ENCODE assay signal across 14 cellular contexts in genomic region chr3:139378587-139378986, GRCh38.
DNase-seq lines count a peak whose midpoint lies in the region; ATAC-seq lines count a peak whose summit lies in the region.
"Had no signal": no experiment of that assay in that cellular context is flagged by ENCODE, and none has a peak within 500 bp of the region (broad histone marks: within the 10 kb centered on the region; RNA-seq: fewer than 3 reads in every experiment).

No MANE protein-coding gene starts in this region.

- H3K9ac ChIP-seq in SK-N-MC (ENCODE audit: insufficient read length) = no peak overlapping the region

- H3K9me3 ChIP-seq in SK-N-MC (ENCODE audit: low read depth, low read length) = no peaks in the 10 kb centered on the region
- H3K9me3 ChIP-seq: gastrocnemius medialis, MG63, prostate gland had no signal

- H3K36me3 ChIP-seq in SK-N-MC (ENCODE audit: insufficient read depth, low read length) = peaks cover 82% of the 10 kb centered on the region

- no peak overlapping the region for H3K4me3 ChIP-seq in SK-N-MC
- H3K4me3 ChIP-seq: gastrocnemius medialis, MG63, prostate gland had no signal

- H3K27ac ChIP-seq in SK-N-MC = 0 out of 2 replicates have a peak overlapping the region, but pooled peaks have one; percentile 3
- H3K27ac ChIP-seq: gastrocnemius medialis, prostate gland had no signal

- ATAC-seq in HG03159 (IDR thresholded peaks at IDR 0.05; ENCODE audit: unreplicated experiment) (no peak), HG03520 (IDR thresholded peaks at IDR 0.05; ENCODE audit: unreplicated experiment) (no peak)
- ATAC-seq: gastrocnemius medialis had no signal

- DNase-seq in COLO668 (lab: John Stamatoyannopoulos, UW; ENCODE audit: unreplicated experiment) (peak; percentile 6), HCEC 1CT (peak; percentile 17), NCI-H2029 (lab: John Stamatoyannopoulos, UW) (peak; percentile 49), SK-N-MC (ENCODE audit: low read depth, low spot score) (peak; percentile 35), activated gamma-delta T cell treated with Interleukin-2 at 50 U/mL for 16 hours (no peak)
- no peak for DNase-seq in stimulated activated CD4-positive, alpha-beta T cell treated with anti-CD3 and anti-CD28 coated beads, Interleukin-4, amount 100 ng/mL, for 24 hours
- DNase-seq: activated B cell treated with CpG ODN at 0.5 μM for 24 hours; activated CD8-positive, alpha-beta memory T cell treated with anti-CD3 and anti-CD28 coated beads, Interleukin-2, amount 50 U/mL, for 48 hours; DND-41; gastrocnemius medialis; MG63 had no signal

Comparison
In these comparisons a context has a peak if more than half of its experiments do, and no peak if none do; other contexts are left out.
1. DNase-seq: peak in COLO668 (single experiment), HCEC 1CT (single experiment), NCI-H2029 (single experiment) and SK-N-MC (single experiment); none in stimulated activated CD4-positive, alpha-beta T cell treated with anti-CD3 and anti-CD28 coated beads, Interleukin-4, amount 100 ng/mL, for 24 hours (single experiment) and activated gamma-delta T cell treated with Interleukin-2 at 50 U/mL for 16 hours (single experiment).